Comparison of ENCODE assay signal across 21 cellular contexts in genomic region chr7:1097120-1097504, GRCh38. TPM values are rescaled to one million over a fixed set of nuclear protein-coding genes. Genes with fewer than 3 reads are reported as not detected.
"Had no signal": no experiment of that assay in that cellular context is flagged by ENCODE, and none has a peak within 500 bp of the region (broad histone marks: within the 10 kb centered on the region; RNA-seq: fewer than 3 reads in every experiment).

No MANE protein-coding gene starts in this region.

- H3K4me1 ChIP-seq: neural progenitor cell, uterus had no signal

- H2AFZ ChIP-seq: neural progenitor cell had no signal

- H3K27ac ChIP-seq: brain microvascular endothelial cell, neural progenitor cell, ovary, uterus had no signal

- H3K9me3 ChIP-seq: ovary, tibial nerve, uterus had no signal

- H3K27me3 ChIP-seq: brain microvascular endothelial cell, neural progenitor cell, ovary, tibial nerve, uterus had no signal

- H3K4me2 ChIP-seq: neural progenitor cell had no signal

- FAIRE-seq: endometrium, frontal cortex, keratinocyte had no signal

- ATAC-seq: activated CD4-positive, CD25-positive, alpha-beta regulatory T cell treated with anti-CD3 and anti-CD28 coated beads, Interleukin-2, amount 50 U/mL, for 24 hours; activated T-cell treated with anti-CD3 and anti-CD28 coated beads, Interleukin-2, amount 50 U/mL, for 4 hours had no signal

- H3K9me3 Mint-ChIP-seq: activated T-cell treated with anti-CD3 and anti-CD28 coated beads, Interleukin-2, amount 50 U/mL, for 4 hours; neural progenitor cell had no signal

- H3K4me3 Mint-ChIP-seq: activated T-cell treated with anti-CD3 and anti-CD28 coated beads, Interleukin-2, amount 50 U/mL, for 4 hours; neural progenitor cell had no signal

- DNase-seq: activated CD4-positive, alpha-beta T cell treated with anti-CD3 and anti-CD28 coated beads, Interleukin-2, amount 50 U/mL, for 1 hour; activated CD8-positive, alpha-beta memory T cell treated with anti-CD3 and anti-CD28 coated beads, Interleukin-2, amount 50 U/mL, for 4 hours; activated naive CD4-positive, alpha-beta T cell treated with anti-CD3 and anti-CD28 coated beads, Interleukin-2, amount 50 U/mL, for 16 hours; activated T-cell treated with anti-CD3 and anti-CD28 coated beads, Interleukin-2, amount 50 U/mL, for 4 hours; aorta; brain microvascular endothelial cell; ovary; stimulated activated CD4-positive, alpha-beta T cell treated with anti-CD3 and anti-CD28 coated beads, Interleukin-12 subunit alpha, Interleukin-12 subunit beta, amount 100 ng/mL, for 4 hours; stimulated activated CD4-positive, alpha-beta T cell treated with anti-CD3 and anti-CD28 coated beads, Interleukin-1b, Interleukin-23, amount 100 ng/mL, for 48 hours; stimulated activated CD8-positive, alpha-beta memory T cell treated with anti-CD3 and anti-CD28 coated beads, Interleukin-4, amount 100 ng/mL, for 48 hours; stimulated activated naive CD4-positive, alpha-beta T cell treated with Interleukin-2 at 50 U/mL for 16 hours; T1000 had no signal

- H3K9ac ChIP-seq: neural progenitor cell had no signal

- H3K4me3 ChIP-seq: lung, neural progenitor cell, ovary, tibial nerve, uterus had no signal

- H3K36me3 ChIP-seq: brain microvascular endothelial cell, neural progenitor cell, ovary, uterus had no signal

RNA-seq across cellular contexts. Expression of gene GPER1, which starts 9.2 kb away (rescaled TPM):
- total RNA-seq: T-helper 1 cell treated with Interleukin-12 subunit alpha and Interleukin-12 subunit beta and Interleukin-4 antibody, amounts not matched to agents 30 ng/mL and 1 ng/mL, for 36 hours had no signal
